In the genomic region with DNA sequence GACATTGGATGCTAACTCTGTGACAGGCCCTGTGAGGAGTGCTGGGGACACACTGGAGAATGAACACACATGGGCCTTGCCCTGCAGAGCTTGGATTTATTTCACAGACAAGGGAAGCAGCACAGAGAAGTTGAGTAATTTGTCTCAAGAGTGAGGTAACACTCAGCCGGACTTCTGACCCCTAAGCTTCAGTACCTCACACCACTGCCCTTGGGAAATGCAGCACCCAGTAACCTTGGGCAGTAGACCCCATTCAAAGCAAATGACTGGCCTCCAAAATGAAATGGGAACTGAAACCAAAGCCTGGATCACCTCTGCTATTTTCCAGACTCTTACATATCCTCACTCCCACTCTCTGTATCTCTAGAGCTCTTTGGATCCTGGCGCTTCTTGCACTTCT, we compare ENCODE assay signal across 1 cellular context.
TF ChIP-seq lines count a peak whose summit lies in the region.

No MANE protein-coding gene starts in this region.

TF ChIP-seq in HepG2, 621 proteins besides CTCF, POLR2A, EP300 and RAD21 (continued from another document and continues in another):
- TF ChIP-seq KIAA2018 (CRISPR knock-in tag; IDR thresholded peaks at IDR 0.05; ENCODE audit: borderline replicate concordance) (no peak), EEA1 (CRISPR knock-in tag; IDR thresholded peaks at IDR 0.05; ENCODE audit: borderline replicate concordance) (no peak), ZNF776 (CRISPR knock-in tag; IDR thresholded peaks at IDR 0.05) (no peak), TERF1 (CRISPR knock-in tag; IDR thresholded peaks at IDR 0.05) (no peak), ZNF337 (CRISPR knock-in tag; IDR thresholded peaks at IDR 0.05; ENCODE audit: borderline replicate concordance, low read depth) (no peak), NPAS2 (CRISPR knock-in tag; IDR thresholded peaks at IDR 0.05; ENCODE audit: borderline replicate concordance) (no peak), THRA (CRISPR knock-in tag; IDR thresholded peaks at IDR 0.05; ENCODE audit: borderline replicate concordance) (0 out of 2 replicates have a peak, but pooled peaks have one; percentile 40), RFX1 (IDR thresholded peaks at IDR 0.05) (no peak), ZNF260 (CRISPR knock-in tag; IDR thresholded peaks at IDR 0.05; ENCODE audit: borderline replicate concordance, low read depth) (no peak), AFF4 (CRISPR knock-in tag; IDR thresholded peaks at IDR 0.05) (no peak), DZIP1 (CRISPR knock-in tag; IDR thresholded peaks at IDR 0.05) (no peak), FOXC1 (CRISPR knock-in tag; IDR thresholded peaks at IDR 0.05; ENCODE audit: borderline replicate concordance) (0 out of 2 replicates have a peak, but pooled peaks have one; percentile 40), RFXAP (CRISPR knock-in tag; IDR thresholded peaks at IDR 0.05; ENCODE audit: borderline replicate concordance) (no peak), U2AF1 (optimal IDR thresholded peaks at IDR 0.05; ENCODE audit: low read depth, low read length) (no peak), PCBP2 (optimal IDR thresholded peaks at IDR 0.05; ENCODE audit: low read depth, low read length, poor library complexity, severe bottlenecking) (no peak), GPN1 (CRISPR knock-in tag; IDR thresholded peaks at IDR 0.05; ENCODE audit: borderline replicate concordance) (no peak), SMARCE1 (IDR thresholded peaks at IDR 0.05; ENCODE audit: borderline replicate concordance) (no peak), ZBTB3 (CRISPR knock-in tag; IDR thresholded peaks at IDR 0.05; ENCODE audit: borderline replicate concordance, low read depth) (no peak), ZZZ3 (CRISPR knock-in tag; IDR thresholded peaks at IDR 0.05; ENCODE audit: borderline replicate concordance) (no peak), ZFP62 (CRISPR knock-in tag; IDR thresholded peaks at IDR 0.05) (no peak), DMAP1 (CRISPR knock-in tag; IDR thresholded peaks at IDR 0.05) (no peak), ETV6 (CRISPR knock-in tag; conservative IDR thresholded peaks at IDR 0.05) (no peak), ZNF17 (CRISPR knock-in tag; IDR thresholded peaks at IDR 0.05) (no peak)
- TF ChIP-seq, protein P1, sequence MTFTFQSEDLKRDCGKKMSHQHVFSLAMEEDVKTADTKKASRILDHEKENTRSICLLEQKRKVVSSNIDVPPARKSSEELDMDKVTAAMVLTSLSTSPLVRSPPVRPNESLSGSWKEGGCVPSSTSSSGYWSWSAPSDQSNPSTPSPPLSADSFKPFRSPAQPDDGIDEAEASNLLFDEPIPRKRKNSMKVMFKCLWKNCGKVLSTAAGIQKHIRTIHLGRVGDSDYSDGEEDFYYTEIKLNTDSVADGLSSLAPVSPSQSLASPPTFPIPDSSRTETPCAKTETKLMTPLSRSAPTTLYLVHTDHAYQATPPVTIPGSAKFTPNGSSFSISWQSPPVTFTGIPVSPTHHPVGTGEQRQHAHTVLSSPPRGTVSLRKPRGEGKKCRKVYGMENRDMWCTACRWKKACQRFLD (CRISPR knock-in tag; IDR thresholded peaks at IDR 0.05; ENCODE audit: borderline replicate concordance) = no peak
- TF ChIP-seq, protein P2, sequence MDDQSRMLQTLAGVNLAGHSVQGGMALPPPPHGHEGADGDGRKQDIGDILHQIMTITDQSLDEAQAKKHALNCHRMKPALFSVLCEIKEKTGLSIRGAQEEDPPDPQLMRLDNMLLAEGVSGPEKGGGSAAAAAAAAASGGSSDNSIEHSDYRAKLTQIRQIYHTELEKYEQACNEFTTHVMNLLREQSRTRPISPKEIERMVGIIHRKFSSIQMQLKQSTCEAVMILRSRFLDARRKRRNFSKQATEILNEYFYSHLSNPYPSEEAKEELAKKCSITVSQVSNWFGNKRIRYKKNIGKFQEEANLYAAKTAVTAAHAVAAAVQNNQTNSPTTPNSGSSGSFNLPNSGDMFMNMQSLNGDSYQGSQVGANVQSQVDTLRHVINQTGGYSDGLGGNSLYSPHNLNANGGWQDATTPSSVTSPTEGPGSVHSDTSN (CRISPR knock-in tag; IDR thresholded peaks at IDR 0.05; ENCODE audit: borderline replicate concordance) = no peak
- TF ChIP-seq, protein P3, sequence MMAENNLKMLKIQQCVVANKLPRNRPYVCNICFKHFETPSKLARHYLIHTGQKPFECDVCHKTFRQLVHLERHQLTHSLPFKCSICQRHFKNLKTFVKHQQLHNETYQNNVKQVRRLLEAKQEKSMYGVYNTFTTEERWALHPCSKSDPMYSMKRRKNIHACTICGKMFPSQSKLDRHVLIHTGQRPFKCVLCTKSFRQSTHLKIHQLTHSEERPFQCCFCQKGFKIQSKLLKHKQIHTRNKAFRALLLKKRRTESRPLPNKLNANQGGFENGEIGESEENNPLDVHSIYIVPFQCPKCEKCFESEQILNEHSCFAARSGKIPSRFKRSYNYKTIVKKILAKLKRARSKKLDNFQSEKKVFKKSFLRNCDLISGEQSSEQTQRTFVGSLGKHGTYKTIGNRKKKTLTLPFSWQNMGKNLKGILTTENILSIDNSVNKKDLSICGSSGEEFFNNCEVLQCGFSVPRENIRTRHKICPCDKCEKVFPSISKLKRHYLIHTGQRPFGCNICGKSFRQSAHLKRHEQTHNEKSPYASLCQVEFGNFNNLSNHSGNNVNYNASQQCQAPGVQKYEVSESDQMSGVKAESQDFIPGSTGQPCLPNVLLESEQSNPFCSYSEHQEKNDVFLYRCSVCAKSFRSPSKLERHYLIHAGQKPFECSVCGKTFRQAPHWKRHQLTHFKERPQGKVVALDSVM (CRISPR knock-in tag; IDR thresholded peaks at IDR 0.05) = no peak
- TF ChIP-seq, protein P4, sequence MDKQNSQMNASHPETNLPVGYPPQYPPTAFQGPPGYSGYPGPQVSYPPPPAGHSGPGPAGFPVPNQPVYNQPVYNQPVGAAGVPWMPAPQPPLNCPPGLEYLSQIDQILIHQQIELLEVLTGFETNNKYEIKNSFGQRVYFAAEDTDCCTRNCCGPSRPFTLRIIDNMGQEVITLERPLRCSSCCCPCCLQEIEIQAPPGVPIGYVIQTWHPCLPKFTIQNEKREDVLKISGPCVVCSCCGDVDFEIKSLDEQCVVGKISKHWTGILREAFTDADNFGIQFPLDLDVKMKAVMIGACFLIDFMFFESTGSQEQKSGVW (CRISPR knock-in tag; IDR thresholded peaks at IDR 0.05; ENCODE audit: borderline replicate concordance) = no peak
